ENCODE assay signal across 25 cellular contexts in the genomic region with DNA sequence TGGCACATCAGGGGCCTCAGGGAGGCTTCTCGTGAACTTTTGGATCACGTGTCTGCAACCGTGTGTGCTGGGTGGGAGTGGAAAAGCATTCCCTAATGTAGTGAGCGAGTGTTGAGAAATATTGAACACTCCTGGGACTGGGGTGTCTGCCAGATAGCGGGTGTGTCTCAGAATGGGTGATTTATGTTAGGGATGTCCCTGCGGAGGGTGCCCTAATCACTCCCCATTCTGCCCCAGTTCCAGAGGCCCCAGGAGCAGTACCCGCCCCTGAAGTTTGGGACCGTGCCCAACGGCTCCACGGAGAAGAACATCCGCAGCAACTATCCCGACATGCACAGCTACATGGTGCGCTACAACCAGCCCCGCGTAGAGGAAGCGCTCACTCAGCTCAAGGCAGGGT. TPM values are rescaled to one million over a fixed set of nuclear protein-coding genes. Genes with fewer than 3 reads are reported as not detected.
A peak's percentile ranks its signal among the peaks of the same experiment; 100 is the strongest.
DNase-seq lines count a peak whose midpoint lies in the region; ATAC-seq and TF ChIP-seq lines count a peak whose summit lies in the region.
"Had no signal": no experiment of that assay in that cellular context is flagged by ENCODE, and none has a peak within 500 bp of the region (broad histone marks: within the 10 kb centered on the region; RNA-seq: fewer than 3 reads in every experiment).

No MANE protein-coding gene starts in this region.

- H3K27ac Mint-ChIP-seq in dendritic cell treated with granulocyte-macrophage colony-stimulating factor and Interleukin-4, amounts not matched to agents 40 ng/mL and 50 ng/mL, for 4 days: peak overlapping the region; percentile 37
- H3K27ac Mint-ChIP-seq in naive thymus-derived CD8-positive, alpha-beta T cell: no peak overlapping the region
- H3K27ac Mint-ChIP-seq: activated CD8-positive, alpha-beta memory T cell treated with anti-CD3 and anti-CD28 coated beads, Interleukin-2, amount 10 ng/mL, durations not matched to agents 7 days and 5 days; GM23338; HFFc6; naive B cell; stimulated activated effector memory CD8-positive, alpha-beta T cell treated with anti-CD3 and anti-CD28 coated beads, Interleukin-12 subunit alpha, Interleukin-12 subunit beta, amount 100 ng/mL, for 72 hours had no signal

- H3K4me1 Mint-ChIP-seq in dendritic cell treated with granulocyte-macrophage colony-stimulating factor and Interleukin-4, amounts not matched to agents 40 ng/mL and 50 ng/mL, for 4 days (ENCODE audit: low read depth): peaks cover 33% of the 10 kb centered on the region
- H3K4me1 Mint-ChIP-seq in naive thymus-derived CD8-positive, alpha-beta T cell: peaks cover 9 to 14% (median 13%) of the 10 kb centered on the region in 4 donors

- no peak for TF ChIP-seq CTCF in omental fat pad (IDR thresholded peaks at IDR 0.05)

- POLR2A ChIA-PET in naive thymus-derived CD8-positive, alpha-beta T cell (lab: Charles Lee): interaction anchor here (0.6 kb wide), 1 partner anchor 11 kb away, joined by 6 read pairs; no protein-coding TSS in a partner anchor

- no peaks in the 10 kb centered on the region for H3K9me3 Mint-ChIP-seq in dendritic cell treated with granulocyte-macrophage colony-stimulating factor and Interleukin-4, amounts not matched to agents 40 ng/mL and 50 ng/mL, for 4 days
- no peaks in the 10 kb centered on the region for H3K9me3 Mint-ChIP-seq in naive thymus-derived CD8-positive, alpha-beta T cell
- H3K9me3 Mint-ChIP-seq: GM23338; HFFc6; naive B cell; stimulated activated effector memory CD8-positive, alpha-beta T cell treated with anti-CD3 and anti-CD28 coated beads, Interleukin-12 subunit alpha, Interleukin-12 subunit beta, amount 100 ng/mL, for 72 hours had no signal

- no peaks in the 10 kb centered on the region for H3K36me3 Mint-ChIP-seq in dendritic cell treated with granulocyte-macrophage colony-stimulating factor and Interleukin-4, amounts not matched to agents 40 ng/mL and 50 ng/mL, for 4 days (ENCODE audit: low read depth)
- no peaks in the 10 kb centered on the region for H3K36me3 Mint-ChIP-seq in naive thymus-derived CD8-positive, alpha-beta T cell
- H3K36me3 Mint-ChIP-seq: activated CD8-positive, alpha-beta memory T cell treated with anti-CD3 and anti-CD28 coated beads, Interleukin-2, amount 10 ng/mL, durations not matched to agents 7 days and 5 days; naive B cell had no signal

- intact Hi-C loops in dendritic cell treated with granulocyte-macrophage colony-stimulating factor and Interleukin-4, amounts not matched to agents 40 ng/mL and 50 ng/mL, for 4 days (cut with micrococcal nuclease): no loop called here

- H3K27me3 Mint-ChIP-seq in dendritic cell treated with granulocyte-macrophage colony-stimulating factor and Interleukin-4, amounts not matched to agents 40 ng/mL and 50 ng/mL, for 4 days: peaks cover 3% of the 10 kb centered on the region
- H3K27me3 Mint-ChIP-seq in naive thymus-derived CD8-positive, alpha-beta T cell: peaks cover 0 to 24% (median 12%) of the 10 kb centered on the region in 5 donors

- DNase-seq in NCI-H2171 treated with DMSO at 0.1 percent for 48 hours (lab: John Stamatoyannopoulos, UW) (peak; percentile 71), omental fat pad (ENCODE audit: low spot score) (no peak)
- no peak for DNase-seq in naive thymus-derived CD8-positive, alpha-beta T cell
- DNase-seq: activated CD8-positive, alpha-beta memory T cell treated with anti-CD3 and anti-CD28 coated beads, Interleukin-2, amount 10 ng/mL, durations not matched to agents 7 days and 5 days; activated T-cell treated with anti-CD3 and anti-CD28 coated beads, Interleukin-2, amount 50 U/mL, for 48 hours; BE2C; caudate nucleus; cortex of kidney; DMS 273 treated with DMSO at 0.1 percent for 48 hours; erythroblast; foreskin melanocyte; HFFc6; midbrain; naive B cell; NCI-H1092 treated with DMSO at 0.1 percent for 48 hours; NCI-H187 treated with DMSO at 0.1 percent for 48 hours; NCI-H524 treated with DMSO at 0.1 percent for 48 hours; nucleus accumbens; PC-9; SK-N-SH had no signal

- H3K4me3 Mint-ChIP-seq in dendritic cell treated with granulocyte-macrophage colony-stimulating factor and Interleukin-4, amounts not matched to agents 40 ng/mL and 50 ng/mL, for 4 days: no peak overlapping the region
- no peak overlapping the region for H3K4me3 Mint-ChIP-seq in naive thymus-derived CD8-positive, alpha-beta T cell
- H3K4me3 Mint-ChIP-seq: activated CD8-positive, alpha-beta memory T cell treated with anti-CD3 and anti-CD28 coated beads, Interleukin-2, amount 10 ng/mL, durations not matched to agents 7 days and 5 days; GM23338; HFFc6; stimulated activated effector memory CD8-positive, alpha-beta T cell treated with anti-CD3 and anti-CD28 coated beads, Interleukin-12 subunit alpha, Interleukin-12 subunit beta, amount 100 ng/mL, for 72 hours had no signal

- ATAC-seq in omental fat pad (ENCODE audit: low FRiP score): peak; percentile 80
- ATAC-seq in naive thymus-derived CD8-positive, alpha-beta T cell: no peak
- ATAC-seq in HG02981 (IDR thresholded peaks at IDR 0.05; ENCODE audit: unreplicated experiment): no peak
- ATAC-seq: activated CD8-positive, alpha-beta memory T cell treated with anti-CD3 and anti-CD28 coated beads, Interleukin-2, amount 10 ng/mL, durations not matched to agents 7 days and 5 days; GM23338; Right ventricle myocardium inferior; stimulated activated effector memory CD8-positive, alpha-beta T cell treated with anti-CD3 and anti-CD28 coated beads, Interleukin-12 subunit alpha, Interleukin-12 subunit beta, amount 100 ng/mL, for 72 hours had no signal

RNA-seq across cellular contexts. Expression of gene GRWD1, which starts 24.2 kb away (rescaled TPM):
- total RNA-seq in omental fat pad: 10 to 100 TPM; 19.5 to 90.5 (median 31.5) TPM
- 10 to 100 TPM; 39.1 to 41.2 TPM for total RNA-seq in naive thymus-derived CD8-positive, alpha-beta T cell
- 10 to 100 TPM; 32.9 to 59.9 (median 40.3) TPM for polyA plus RNA-seq in naive thymus-derived CD8-positive, alpha-beta T cell

RNA-seq across cellular contexts. Expression of gene GRIN2D, which starts 28.1 kb away (rescaled TPM):
- under 1 TPM; 0.12 to 0.63 (median 0.33) TPM for total RNA-seq in omental fat pad
- total RNA-seq in naive thymus-derived CD8-positive, alpha-beta T cell: under 1 TPM; 0.08 to 0.11 TPM
- polyA plus RNA-seq in naive thymus-derived CD8-positive, alpha-beta T cell: not detected

RNA-seq across cellular contexts. Expression of gene KDELR1, which starts 30.2 kb away (rescaled TPM):
- 100 to 1,000 TPM in 1 of 4 donors, 10 to 100 TPM in 3; 72.2 to 102 (median 75.3) TPM for total RNA-seq in omental fat pad
- total RNA-seq in naive thymus-derived CD8-positive, alpha-beta T cell: 10 to 100 TPM; 49.6 TPM
- polyA plus RNA-seq in naive thymus-derived CD8-positive, alpha-beta T cell: 10 to 100 TPM; 21.3 to 24.8 (median 22.5) TPM

RNA-seq across cellular contexts. Expression of gene KCNJ14, which starts 33.8 kb away (rescaled TPM):
- total RNA-seq in omental fat pad: 1 to 10 TPM in 2 of 4 donors, under 1 TPM in 2; 0.56 to 2.2 (median 1.1) TPM
- 1 to 10 TPM; 2.7 to 2.9 TPM for total RNA-seq in naive thymus-derived CD8-positive, alpha-beta T cell
- polyA plus RNA-seq in naive thymus-derived CD8-positive, alpha-beta T cell: under 1 TPM in 2 of 3 donors, not detected in 1; 0.39 to 0.42 TPM

RNA-seq across cellular contexts. Expression of gene CYTH2, which starts 47.6 kb away (rescaled TPM):
- total RNA-seq in omental fat pad: 10 to 100 TPM; 19.2 to 49.7 (median 26.8) TPM
- 10 to 100 TPM; 72.2 to 77.7 TPM for total RNA-seq in naive thymus-derived CD8-positive, alpha-beta T cell
- polyA plus RNA-seq in naive thymus-derived CD8-positive, alpha-beta T cell: 10 to 100 TPM; 20.5 to 32.0 (median 28.2) TPM
